ENCODE assay signal across 18 cellular contexts in genomic region chr2:28227498-28227897, GRCh38.
A peak's percentile ranks its signal among the peaks of the same experiment; 100 is the strongest.
DNase-seq lines count a peak whose midpoint lies in the region; ATAC-seq and TF ChIP-seq lines count a peak whose summit lies in the region.
"Had no signal": no experiment of that assay in that cellular context is flagged by ENCODE, and none has a peak within 500 bp of the region (broad histone marks: within the 10 kb centered on the region; RNA-seq: fewer than 3 reads in every experiment).

No MANE protein-coding gene starts in this region.

- CTCF ChIA-PET in WTC11 (lab: Charles Lee) = no interaction called here

- H3F3A ChIP-seq in GM23338 (replicated peaks; ENCODE audit: low read depth) = no peaks in the 10 kb centered on the region

- peak overlapping the region in 1 of 2 experiments; percentile 39 for H3K4ac ChIP-seq in mesenchymal stem cell (ENCODE audit: low read depth in 1 of 2, low read length in 2 of 2)

- H3K9me3 ChIP-seq in hepatocyte (ENCODE audit: low read depth) (no peaks in the 10 kb centered on the region), mesenchymal stem cell (ENCODE audit: control insufficient read depth, low read length) (no peaks in the 10 kb centered on the region)
- H3K9me3 ChIP-seq: BLaER1 treated with 17β-estradiol and CSF1 and Interleukin-3, amounts not matched to agents 10 nM and 100 nM had no signal

- H3K79me1 ChIP-seq in mesenchymal stem cell (replicated peaks; ENCODE audit: low read length, poor library complexity, severe bottlenecking) = peaks cover 5% of the 10 kb centered on the region

- no peak overlapping the region for H3K4me3 ChIP-seq in GM23338
- no peak overlapping the region for H3K4me3 ChIP-seq in hepatocyte
- no peak overlapping the region for H3K4me3 ChIP-seq in mesenchymal stem cell (ENCODE audit: insufficient read depth in 1 of 2, low read depth in 1 of 2, low read length in 2 of 2)
- H3K4me3 ChIP-seq: BLaER1 treated with 17β-estradiol and CSF1 and Interleukin-3, amounts not matched to agents 10 nM and 100 nM; GM12878; GM23248 had no signal

- no peak overlapping the region for H3K4me2 ChIP-seq in GM23338
- no peak overlapping the region for H3K4me2 ChIP-seq in hepatocyte
- H3K4me2 ChIP-seq in mesenchymal stem cell (ENCODE audit: low read length, poor library complexity, severe bottlenecking) = no peak overlapping the region
- H3K4me2 ChIP-seq: BLaER1 treated with 17β-estradiol and CSF1 and Interleukin-3, amounts not matched to agents 10 nM and 100 nM had no signal

- no peaks in the 10 kb centered on the region for H3K27me3 ChIP-seq in GM23338 (ENCODE audit: insufficient read depth)
- H3K27me3 ChIP-seq in hepatocyte = no peaks in the 10 kb centered on the region
- no peaks in the 10 kb centered on the region for H3K27me3 ChIP-seq in mesenchymal stem cell (ENCODE audit: control insufficient read depth in 1 of 2, insufficient read depth in 1 of 2, low read length in 2 of 2)
- H3K27me3 ChIP-seq: BLaER1 treated with 17β-estradiol and CSF1 and Interleukin-3, amounts not matched to agents 10 nM and 100 nM had no signal

- H2BK5ac ChIP-seq in mesenchymal stem cell (ENCODE audit: low read depth, low read length, poor library complexity, severe bottlenecking) = no peak overlapping the region

- H2BK120ac ChIP-seq in mesenchymal stem cell (ENCODE audit: low read depth, low read length) = no peak overlapping the region

- 70% methylated on average over 3 of the region's 3 CpGs for WGBS in hepatocyte (ENCODE audit: low lambda C conversion rate, missing lambda C conversion rate)
- 46% methylated on average over 3 of the region's 3 CpGs for WGBS in mesenchymal stem cell

- ATAC-seq in GM23338 (peak; percentile 79), WTC11 (peak; percentile 70), HG02981 (IDR thresholded peaks at IDR 0.05; ENCODE audit: unreplicated experiment) (no peak), GM21723 (IDR thresholded peaks at IDR 0.05; ENCODE audit: unreplicated experiment) (no peak), omental fat pad (ENCODE audit: low FRiP score) (no peak)
- ATAC-seq: CD8-positive, alpha-beta T cell; GM12878; HCT116; HepG2 had no signal

- H2BK12ac ChIP-seq in mesenchymal stem cell (ENCODE audit: low read length in 2 of 2) = peak overlapping the region in 1 of 2 experiments; percentile 83

- peak; percentile 39 for DNase-seq in GM23338 (ENCODE audit: low spot score)
- peak; percentile 30 for DNase-seq in WTC11 (ENCODE audit: low spot score)
- no peak for DNase-seq in hepatocyte (ENCODE audit: low spot score)
- DNase-seq in mesenchymal stem cell = no peak
- no peak for DNase-seq in nucleus accumbens (lab: John Stamatoyannopoulos, UW)
- DNase-seq in omental fat pad (ENCODE audit: low spot score) = no peak
- DNase-seq: Calu3; CD8-positive, alpha-beta T cell; DMS79 treated with DMSO at 0.1 percent for 48 hours; GM23248; HFFc6 had no signal

- H3K9me3 Mint-ChIP-seq in GM23338 (no peaks in the 10 kb centered on the region), WTC11 (no peaks in the 10 kb centered on the region)
- H3K9me3 Mint-ChIP-seq: CD8-positive, alpha-beta T cell; HFFc6 had no signal

- no peak overlapping the region for H3K18ac ChIP-seq in mesenchymal stem cell (ENCODE audit: low read depth in 1 of 2, low read length in 2 of 2)

- no peak overlapping the region for H3K9ac ChIP-seq in mesenchymal stem cell (ENCODE audit: low read length)
- H3K9ac ChIP-seq: BLaER1 treated with 17β-estradiol and CSF1 and Interleukin-3, amounts not matched to agents 10 nM and 100 nM; GM23248 had no signal

- H4K91ac ChIP-seq in mesenchymal stem cell (ENCODE audit: low read length) = no peak overlapping the region

- no peaks in the 10 kb centered on the region for H3K27me3 Mint-ChIP-seq in GM23338 (ENCODE audit: insufficient read depth, low read depth, poor library complexity)
- H3K27me3 Mint-ChIP-seq in WTC11 (ENCODE audit: low read depth) = no peaks in the 10 kb centered on the region
- H3K27me3 Mint-ChIP-seq: B cell had no signal

- H3K9me2 ChIP-seq in GM23338 (ENCODE audit: insufficient read depth) = no peaks in the 10 kb centered on the region
- H3K9me2 ChIP-seq in hepatocyte (replicated peaks; ENCODE audit: insufficient read depth) = no peaks in the 10 kb centered on the region

- H4K20me1 ChIP-seq in GM23338 (replicated peaks; ENCODE audit: insufficient read depth) (no peaks in the 10 kb centered on the region), hepatocyte (ENCODE audit: insufficient read depth, poor library complexity, severe bottlenecking) (no peaks in the 10 kb centered on the region)
- H4K20me1 ChIP-seq: BLaER1 treated with 17β-estradiol and CSF1 and Interleukin-3, amounts not matched to agents 10 nM and 100 nM had no signal

- H3K36me3 Mint-ChIP-seq in GM23338 (ENCODE audit: low read depth) = no peaks in the 10 kb centered on the region
- no peaks in the 10 kb centered on the region for H3K36me3 Mint-ChIP-seq in WTC11

- H3K79me2 ChIP-seq in GM23338 (replicated peaks; ENCODE audit: insufficient read depth) (no peaks in the 10 kb centered on the region), hepatocyte (no peaks in the 10 kb centered on the region)

- no peak overlapping the region for H3K23ac ChIP-seq in mesenchymal stem cell (ENCODE audit: low read length in 2 of 2)

- no peak overlapping the region for H3K4me3 Mint-ChIP-seq in GM23338
- H3K4me3 Mint-ChIP-seq in WTC11 = no peak overlapping the region
- H3K4me3 Mint-ChIP-seq: B cell; CD8-positive, alpha-beta T cell; HFFc6 had no signal

- POLR2A ChIA-PET in WTC11 (lab: Charles Lee) = no interaction called here

- no peak overlapping the region for H3K14ac ChIP-seq in mesenchymal stem cell (ENCODE audit: low read length in 2 of 2)

- H3K27ac ChIP-seq in GM23338 (ENCODE audit: low read depth) = no peak overlapping the region
- H3K27ac ChIP-seq in hepatocyte = peak overlapping the region; percentile 26
- no peak overlapping the region for H3K27ac ChIP-seq in mesenchymal stem cell (ENCODE audit: low read length, poor library complexity, severe bottlenecking)
- H3K27ac ChIP-seq: BLaER1 treated with 17β-estradiol and CSF1 and Interleukin-3, amounts not matched to agents 10 nM and 100 nM; GM23248 had no signal

- no peak overlapping the region for H2BK15ac ChIP-seq in mesenchymal stem cell (ENCODE audit: low read depth, poor library complexity, severe bottlenecking)

- H2AFZ ChIP-seq in GM23338 = no peak overlapping the region
- no peak overlapping the region for H2AFZ ChIP-seq in hepatocyte
- no peak overlapping the region for H2AFZ ChIP-seq in mesenchymal stem cell (ENCODE audit: low read depth, low read length)
- H2AFZ ChIP-seq: GM23248 had no signal

- H3K36me3 ChIP-seq in GM23338 (ENCODE audit: insufficient read depth) = no peaks in the 10 kb centered on the region
- no peaks in the 10 kb centered on the region for H3K36me3 ChIP-seq in hepatocyte (replicated peaks; ENCODE audit: insufficient read depth, low read depth)
- H3K36me3 ChIP-seq in mesenchymal stem cell (ENCODE audit: control insufficient read depth in 1 of 2, insufficient read depth in 2 of 2, low read depth in 1 of 2, low read length in 2 of 2) = peaks cover 0 to 9% of the 10 kb centered on the region in 2 experiments

- 0 out of 2 replicates have a peak overlapping the region, but pooled peaks have one; percentile 9 for H3K27ac Mint-ChIP-seq in GM23338
- peak overlapping the region; percentile 35; the same call in 1 of the 2 replicates for H3K27ac Mint-ChIP-seq in WTC11
- H3K27ac Mint-ChIP-seq: B cell; CD8-positive, alpha-beta T cell; HFFc6 had no signal

- no peak for TF ChIP-seq CTCF in GM23338 (conservative IDR thresholded peaks at IDR 0.05; ENCODE audit: low read depth in 2 of 2)
- no peak for TF ChIP-seq CTCF in WTC11 (IDR thresholded peaks at IDR 0.05)
- TF ChIP-seq CTCF in hepatocyte (IDR thresholded peaks at IDR 0.05; ENCODE audit: poor library complexity) = no peak
- no peak for TF ChIP-seq CTCF in omental fat pad (IDR thresholded peaks at IDR 0.05)

- H3K4me1 Mint-ChIP-seq in GM23338 (peaks cover 6% of the 10 kb centered on the region), WTC11 (peaks cover 13% of the 10 kb centered on the region)
- H3K4me1 Mint-ChIP-seq: B cell had no signal

- H4K8ac ChIP-seq in mesenchymal stem cell (ENCODE audit: low read length) = peak overlapping the region; percentile 81

- no peaks in the 10 kb centered on the region for H3K4me1 ChIP-seq in GM23338 (ENCODE audit: insufficient read depth)
- peaks cover 44% of the 10 kb centered on the region for H3K4me1 ChIP-seq in hepatocyte (ENCODE audit: insufficient read depth)
- peaks cover 12% of the 10 kb centered on the region for H3K4me1 ChIP-seq in mesenchymal stem cell (ENCODE audit: control insufficient read depth, insufficient read depth, low read depth, low read length)

- no peak overlapping the region for H2AK5ac ChIP-seq in mesenchymal stem cell (ENCODE audit: low read length, severe bottlenecking)

TF ChIP-seq in GM23338, 12 proteins besides CTCF, POLR2A, EP300 and RAD21 (continues in another document):
- no peak for TF ChIP-seq ZNF114 (CRISPR knock-in tag; IDR thresholded peaks at IDR 0.05)
- TF ChIP-seq STAT1 (IDR thresholded peaks at IDR 0.05; ENCODE audit: unreplicated experiment) = no peak
- TF ChIP-seq NANOG (IDR thresholded peaks at IDR 0.05; ENCODE audit: borderline replicate concordance) = no peak

TF ChIP-seq in WTC11, 78 proteins besides CTCF, POLR2A, EP300 and RAD21 (continues in another document):
- TF ChIP-seq USF1 (CRISPR knock-in tag; IDR thresholded peaks at IDR 0.05) (no peak), ZNF317 (CRISPR knock-in tag; IDR thresholded peaks at IDR 0.05; ENCODE audit: borderline replicate concordance, low read depth) (no peak), FOXP4 (CRISPR knock-in tag; IDR thresholded peaks at IDR 0.05) (no peak)

Comparison
In these comparisons a context has a peak if more than half of its experiments do, and no peak if none do; other contexts are left out.
1. ATAC-seq: peak in GM23338 (single experiment) and WTC11 (single experiment); none in HG02981 (single experiment), GM21723 (single experiment) and omental fat pad (single experiment).
2. DNase-seq: peak in GM23338 (single experiment) and WTC11 (single experiment); none in hepatocyte (single experiment), mesenchymal stem cell (single experiment), nucleus accumbens (0 of 56) and omental fat pad (single experiment).